In genomic region chr20:21505810-21506530, GRCh38 we compare ENCODE assay signal across 9 cellular contexts. TPM values are rescaled to one million over a fixed set of nuclear protein-coding genes. Genes with fewer than 3 reads are reported as not detected.
DNase-seq lines count a peak whose midpoint lies in the region; ATAC-seq lines count a peak whose summit lies in the region.
"Had no signal": no experiment of that assay in that cellular context is flagged by ENCODE, and none has a peak within 500 bp of the region (broad histone marks: within the 10 kb centered on the region; RNA-seq: fewer than 3 reads in every experiment).

No MANE protein-coding gene starts in this region.

- no peak overlapping the region for H2BK5ac ChIP-seq in mesenchymal stem cell (ENCODE audit: low read depth, low read length, poor library complexity, severe bottlenecking)

- H2BK15ac ChIP-seq in mesenchymal stem cell (ENCODE audit: low read depth, poor library complexity, severe bottlenecking) = no peak overlapping the region

- DNase-seq in GM03348 (ENCODE audit: low spot score) (peak; percentile 91), M059J (ENCODE audit: low read depth) (peak; percentile 64), mesenchymal stem cell (no peak), sciatic nerve (ENCODE audit: low spot score) (no peak), GOT3 (lab: John Stamatoyannopoulos, UW) (no peak)
- peak; percentile 60 for DNase-seq in activated CD8-positive, alpha-beta T cell treated with anti-CD3 and anti-CD28 coated beads, Interleukin-2, amount 10 ng/mL, durations not matched to agents 7 days and 5 days
- peak; percentile 45 for DNase-seq in effector CD4-positive, alpha-beta T cell
- DNase-seq in stimulated activated CD8-positive, alpha-beta memory T cell treated with anti-CD3 and anti-CD28 coated beads, Interleukin-15, amount 100 ng/mL, for 24 hours (ENCODE audit: low read depth) = peak; percentile 66

- no peak overlapping the region for H2AK5ac ChIP-seq in mesenchymal stem cell (ENCODE audit: low read length, severe bottlenecking)

- peak overlapping the region; percentile 71 for H3K4me2 ChIP-seq in mesenchymal stem cell (ENCODE audit: low read length, poor library complexity, severe bottlenecking)

- WGBS in mesenchymal stem cell = under 1% methylated on average over 82 of the region's 95 CpGs

- no peak overlapping the region for H4K91ac ChIP-seq in mesenchymal stem cell (ENCODE audit: low read length)

- H4K8ac ChIP-seq in mesenchymal stem cell (ENCODE audit: low read length) = no peak overlapping the region

- H3K27me3 Mint-ChIP-seq in activated CD8-positive, alpha-beta T cell treated with anti-CD3 and anti-CD28 coated beads, Interleukin-2, amount 10 ng/mL, durations not matched to agents 7 days and 5 days (ENCODE audit: low read depth) = peaks cover 44% of the 10 kb centered on the region

- H3K27ac ChIP-seq in mesenchymal stem cell (ENCODE audit: low read length, poor library complexity, severe bottlenecking) = no peak overlapping the region

- peaks cover 30% of the 10 kb centered on the region for H3K4me1 Mint-ChIP-seq in activated CD8-positive, alpha-beta T cell treated with anti-CD3 and anti-CD28 coated beads, Interleukin-2, amount 10 ng/mL, durations not matched to agents 7 days and 5 days (ENCODE audit: low read depth)

- ATAC-seq in activated CD8-positive, alpha-beta T cell treated with anti-CD3 and anti-CD28 coated beads, Interleukin-2, amount 10 ng/mL, durations not matched to agents 7 days and 5 days = peak; percentile 77
- ATAC-seq in sciatic nerve = no peak

- H3K4me3 ChIP-seq in mesenchymal stem cell (ENCODE audit: insufficient read depth in 1 of 2, low read depth in 1 of 2, low read length in 2 of 2) = peak overlapping the region; percentile 54 to 74

- H2AFZ ChIP-seq in mesenchymal stem cell (ENCODE audit: low read depth, low read length) = peak overlapping the region; percentile 8

- H3K36me3 ChIP-seq in mesenchymal stem cell (ENCODE audit: control insufficient read depth in 1 of 2, insufficient read depth in 2 of 2, low read depth in 1 of 2, low read length in 2 of 2) = no peaks in the 10 kb centered on the region

- no peak overlapping the region for H2BK120ac ChIP-seq in mesenchymal stem cell (ENCODE audit: low read depth, low read length)

- H3K9me3 Mint-ChIP-seq in activated CD8-positive, alpha-beta T cell treated with anti-CD3 and anti-CD28 coated beads, Interleukin-2, amount 10 ng/mL, durations not matched to agents 7 days and 5 days (ENCODE audit: insufficient read depth) = no peaks in the 10 kb centered on the region
- H3K9me3 Mint-ChIP-seq: T-helper 1 cell treated with Interleukin-12 subunit alpha and Interleukin-12 subunit beta and Interleukin-4 antibody, amounts not matched to agents 30 μg/mL and 1 μg/mL, for 36 hours had no signal

- no peak overlapping the region for H3K23ac ChIP-seq in mesenchymal stem cell (ENCODE audit: low read length in 2 of 2)

- POLR2A ChIA-PET in activated CD8-positive, alpha-beta T cell treated with anti-CD3 and anti-CD28 coated beads, Interleukin-2, amount 10 ng/mL, durations not matched to agents 7 days and 5 days (lab: Charles Lee) = no interaction called here

- H3K4me1 ChIP-seq in mesenchymal stem cell (ENCODE audit: control insufficient read depth, insufficient read depth, low read depth, low read length) = peaks cover 24% of the 10 kb centered on the region

- no peak overlapping the region for H2BK12ac ChIP-seq in mesenchymal stem cell (ENCODE audit: low read length in 2 of 2)

- CTCF ChIA-PET in activated CD8-positive, alpha-beta T cell treated with anti-CD3 and anti-CD28 coated beads, Interleukin-2, amount 10 ng/mL, durations not matched to agents 7 days and 5 days (lab: Charles Lee) = interaction anchor here (0.6 to 7.4 kb wide), 39 partner anchors 9 to 825 kb away, joined by 3 to 205 read pairs (median 4); partner anchors contain the start of gene XRN2

- H3K4ac ChIP-seq in mesenchymal stem cell (ENCODE audit: low read depth in 1 of 2, low read length in 2 of 2) = no peak overlapping the region

- H3K9ac ChIP-seq in mesenchymal stem cell (ENCODE audit: low read length) = peak overlapping the region; percentile 38

- H3K36me3 Mint-ChIP-seq in activated CD8-positive, alpha-beta T cell treated with anti-CD3 and anti-CD28 coated beads, Interleukin-2, amount 10 ng/mL, durations not matched to agents 7 days and 5 days (ENCODE audit: low read depth) = no peaks in the 10 kb centered on the region

- H3K79me1 ChIP-seq in mesenchymal stem cell (replicated peaks; ENCODE audit: low read length, poor library complexity, severe bottlenecking) = no peaks in the 10 kb centered on the region

- peaks cover 73 to 85% of the 10 kb centered on the region in 2 experiments for H3K27me3 ChIP-seq in mesenchymal stem cell (ENCODE audit: control insufficient read depth in 1 of 2, insufficient read depth in 1 of 2, low read length in 2 of 2)

- intact Hi-C loops in sciatic nerve (cut with DNase I) = loop anchor here (10.0 kb wide), 2 partner anchors 271 to 641 kb away; no protein-coding TSS in a partner anchor

- no peak overlapping the region for H3K27ac Mint-ChIP-seq in activated CD8-positive, alpha-beta T cell treated with anti-CD3 and anti-CD28 coated beads, Interleukin-2, amount 10 ng/mL, durations not matched to agents 7 days and 5 days

- peak overlapping the region; percentile 58 for H3K4me3 Mint-ChIP-seq in activated CD8-positive, alpha-beta T cell treated with anti-CD3 and anti-CD28 coated beads, Interleukin-2, amount 10 ng/mL, durations not matched to agents 7 days and 5 days

- no peak overlapping the region for H3K18ac ChIP-seq in mesenchymal stem cell (ENCODE audit: low read depth in 1 of 2, low read length in 2 of 2)

- no peaks in the 10 kb centered on the region for H3K9me3 ChIP-seq in mesenchymal stem cell (ENCODE audit: control insufficient read depth, low read length)

- H3K14ac ChIP-seq in mesenchymal stem cell (ENCODE audit: low read length in 2 of 2) = peak overlapping the region in 1 of 2 experiments; percentile 2

RNA-seq across cellular contexts. Expression of gene NKX2-2, which starts 7.9 kb away (rescaled TPM):
- 1.7 and 2.6 TPM in 2 replicates for total RNA-seq in M059J (2014; rRNA removed; shearing (Covaris generic))
- total RNA-seq in activated CD8-positive, alpha-beta T cell treated with anti-CD3 and anti-CD28 coated beads, Interleukin-2, amount 10 ng/mL, durations not matched to agents 7 days and 5 days = not detected
- not detected for polyA plus RNA-seq in mesenchymal stem cell (2013, experiment 1 of 2)
- polyA plus RNA-seq in mesenchymal stem cell (2013, experiment 2 of 2) = not detected
- not detected for total RNA-seq in sciatic nerve

Comparison
In these comparisons a context has a peak if more than half of its experiments do, and no peak if none do; other contexts are left out.
1. DNase-seq: peak in GM03348 (single experiment), M059J (single experiment), activated CD8-positive, alpha-beta T cell treated with anti-CD3 and anti-CD28 coated beads, Interleukin-2, amount 10 ng/mL, durations not matched to agents 7 days and 5 days (single experiment), effector CD4-positive, alpha-beta T cell (single experiment) and stimulated activated CD8-positive, alpha-beta memory T cell treated with anti-CD3 and anti-CD28 coated beads, Interleukin-15, amount 100 ng/mL, for 24 hours (single experiment); none in mesenchymal stem cell (single experiment), sciatic nerve (single experiment) and GOT3 (single experiment).